ENCODE assay signal across 25 cellular contexts in the genomic region with DNA sequence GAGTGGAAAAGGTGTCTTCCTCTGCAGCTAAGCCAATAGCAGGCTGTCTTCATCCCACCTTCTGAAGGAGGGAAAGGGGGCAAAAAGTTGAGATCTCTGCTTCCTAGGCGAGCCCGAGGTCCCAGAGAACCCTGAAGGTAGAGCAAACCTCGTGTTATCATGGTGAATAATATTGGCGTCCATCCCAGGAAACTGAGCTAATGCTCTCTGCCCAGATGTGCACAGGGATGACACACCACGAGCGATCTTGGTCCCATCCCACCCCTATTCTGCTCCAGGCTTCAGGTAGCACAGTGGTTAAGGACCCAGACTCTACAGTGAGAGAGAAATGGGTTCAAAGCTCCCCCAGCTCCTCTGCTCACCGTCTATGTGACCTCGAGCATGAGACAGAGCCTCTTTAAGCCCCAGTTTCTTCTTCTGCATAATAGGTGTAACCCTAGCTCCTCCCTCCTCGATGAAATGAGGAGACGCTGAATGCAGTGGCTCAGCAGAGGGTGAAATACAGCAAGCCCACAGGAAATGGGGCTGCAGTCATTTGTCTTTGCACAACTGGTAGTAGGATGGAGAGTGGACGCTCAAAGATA.
DNase-seq lines count a peak whose midpoint lies in the region; ATAC-seq and TF ChIP-seq lines count a peak whose summit lies in the region.
"Had no signal": no experiment of that assay in that cellular context is flagged by ENCODE, and none has a peak within 500 bp of the region (broad histone marks: within the 10 kb centered on the region; RNA-seq: fewer than 3 reads in every experiment).

No MANE protein-coding gene starts in this region.

- no peaks in the 10 kb centered on the region for H3K27me3 ChIP-seq in brain microvascular endothelial cell (replicated peaks)
- H3K27me3 ChIP-seq: right atrium auricular region, tibial nerve had no signal

- H3K27ac ChIP-seq in brain microvascular endothelial cell: no peak overlapping the region
- H3K27ac ChIP-seq: parathyroid adenoma, PC-9, right atrium auricular region, tibial nerve, WERI-Rb-1 had no signal

- in situ Hi-C loops in brain microvascular endothelial cell (cut with HindIII; ENCODE audit: low pct_ligation_motif_present, low sequenced_read_pairs): no loop called here

- ATAC-seq in GM19023 (IDR thresholded peaks at IDR 0.05; ENCODE audit: unreplicated experiment): no peak
- ATAC-seq in HG02981 (IDR thresholded peaks at IDR 0.05; ENCODE audit: unreplicated experiment): no peak
- ATAC-seq: activated T-cell treated with anti-CD3 and anti-CD28 coated beads, Interleukin-2, amount 50 U/mL, for 4 hours had no signal

- TF ChIP-seq CTCF in AG10803 (conservative IDR thresholded peaks at IDR 0.05; ENCODE audit: low read length) (no peak), brain microvascular endothelial cell (IDR thresholded peaks at IDR 0.05; ENCODE audit: low read depth, low read length, missing control alignments) (no peak)

- DNase-seq in AG10803 (ENCODE audit: low read depth) (peak; percentile 22), HPDE6-E6E7 (ENCODE audit: extremely low spot score) (peak; percentile 38), brain microvascular endothelial cell (peak; percentile 5), glomerular visceral epithelial cell (ENCODE audit: extremely low spot score) (peak; percentile 17), NCI-H1105 treated with DMSO at 0.1 percent for 48 hours (lab: John Stamatoyannopoulos, UW) (no peak)
- DNase-seq: activated CD4-positive, alpha-beta T cell treated with anti-CD3 and anti-CD28 coated beads, Interleukin-2, amount 10 ng/mL, durations not matched to agents 24 days and 14 days; activated gamma-delta T cell treated with Interleukin-2 at 50 U/mL for 16 hours; activated T-cell treated with anti-CD3 and anti-CD28 coated beads, Interleukin-2, amount 50 U/mL, for 4 hours; cerebellar nuclear complex; DND-41; Karpas-422; NCI-H510A; NK-92 treated with Interleukin-12 subunit alpha and Interleukin-12 subunit beta, amount 100 ng/mL, for 24 hours; PC-9; SIG-M5; stimulated activated CD4-positive, alpha-beta T cell treated with anti-CD3 and anti-CD28 coated beads, Interleukin-1b, Interleukin-23, amount 100 ng/mL, for 48 hours; SW 1271; T1000; WERI-Rb-1 had no signal

- no peaks in the 10 kb centered on the region for H3K36me3 ChIP-seq in brain microvascular endothelial cell (replicated peaks)
- H3K36me3 ChIP-seq: right atrium auricular region, tibial nerve, WERI-Rb-1 had no signal

- H3K4me3 ChIP-seq in AG10803 (ENCODE audit: low read length): no peak overlapping the region
- H3K4me3 ChIP-seq in brain microvascular endothelial cell (ENCODE audit: low read depth, low read length): no peak overlapping the region
- H3K4me3 ChIP-seq: PC-9, right atrium auricular region, smooth muscle cell, tibial nerve had no signal
